Comparison of ENCODE assay signal across 1 cellular context in genomic region chr22:26196657-26197056, GRCh38.
A peak's percentile ranks its signal among the peaks of the same experiment; 100 is the strongest.
TF ChIP-seq lines count a peak whose summit lies in the region.

No MANE protein-coding gene starts in this region.

TF ChIP-seq in HepG2, 621 proteins besides CTCF, POLR2A, EP300 and RAD21 (continued from another document and continues in another):
- TF ChIP-seq ZNF747 (CRISPR knock-in tag; IDR thresholded peaks at IDR 0.05; ENCODE audit: borderline replicate concordance) (no peak), RFX3 (CRISPR knock-in tag; IDR thresholded peaks at IDR 0.05) (peak; percentile 72), FOSL2 (CRISPR knock-in tag; IDR thresholded peaks at IDR 0.05) (peak; percentile 40), MEF2D (CRISPR knock-in tag; IDR thresholded peaks at IDR 0.05) (peak; percentile 85), TFAP4 (IDR thresholded peaks at IDR 0.05; ENCODE audit: borderline replicate concordance, low read depth) (peak; percentile 75; the same call in 1 of the 2 replicates), KDM6A (CRISPR knock-in tag; IDR thresholded peaks at IDR 0.05; ENCODE audit: low read depth) (peak; percentile 23; the same call in 1 of the 2 replicates), CEBPG (CRISPR knock-in tag; IDR thresholded peaks at IDR 0.05) (peak; percentile 82), TCF7 (IDR thresholded peaks at IDR 0.05; ENCODE audit: low read depth) (peak; percentile 43), ZNF782 (CRISPR knock-in tag; IDR thresholded peaks at IDR 0.05; ENCODE audit: borderline replicate concordance) (no peak), MED1 (CRISPR knock-in tag; IDR thresholded peaks at IDR 0.05) (peak; percentile 51; the same call in 1 of the 2 replicates), SOX5 (CRISPR knock-in tag; IDR thresholded peaks at IDR 0.05; ENCODE audit: borderline replicate concordance) (peak; percentile 89), ZNF331 (CRISPR knock-in tag; IDR thresholded peaks at IDR 0.05) (peak; percentile 44; the same call in 1 of the 2 replicates), RXRB (CRISPR knock-in tag; IDR thresholded peaks at IDR 0.05; ENCODE audit: borderline replicate concordance) (peak; percentile 47; the same call in 1 of the 2 replicates), ZSCAN9 (CRISPR knock-in tag; IDR thresholded peaks at IDR 0.05; ENCODE audit: borderline replicate concordance) (0 out of 2 replicates have a peak, but pooled peaks have one; percentile 19), CEBPB (IDR thresholded peaks at IDR 0.05; ENCODE audit: borderline replicate concordance, low read depth, low read length) (peak; percentile 95), ARID5B (CRISPR knock-in tag; IDR thresholded peaks at IDR 0.05) (peak; percentile 82), SP140L (CRISPR knock-in tag; IDR thresholded peaks at IDR 0.05; ENCODE audit: borderline replicate concordance) (no peak), ZNF333 (CRISPR knock-in tag; IDR thresholded peaks at IDR 0.05; ENCODE audit: borderline replicate concordance) (0 out of 2 replicates have a peak, but pooled peaks have one; percentile 54), SMAD9 (CRISPR knock-in tag; IDR thresholded peaks at IDR 0.05) (no peak), RCOR2 (CRISPR knock-in tag; IDR thresholded peaks at IDR 0.05) (no peak), RARA (CRISPR knock-in tag; IDR thresholded peaks at IDR 0.05) (peak; percentile 67), MIER3 (CRISPR knock-in tag; IDR thresholded peaks at IDR 0.05; ENCODE audit: borderline replicate concordance) (peak; percentile 74; the same call in 1 of the 2 replicates), FOXO1 (CRISPR knock-in tag; IDR thresholded peaks at IDR 0.05) (peak; percentile 93), SIX1 (CRISPR knock-in tag; IDR thresholded peaks at IDR 0.05; ENCODE audit: borderline replicate concordance) (0 out of 2 replicates have a peak, but pooled peaks have one; percentile 14), PITX1 (CRISPR knock-in tag; IDR thresholded peaks at IDR 0.05) (peak; percentile 81), BRCA1 (CRISPR knock-in tag; IDR thresholded peaks at IDR 0.05) (no peak), KAT8 (CRISPR knock-in tag; IDR thresholded peaks at IDR 0.05) (peak; percentile 42; the same call in 1 of the 2 replicates), THAP11 (CRISPR knock-in tag; IDR thresholded peaks at IDR 0.05) (0 out of 2 replicates have a peak, but pooled peaks have one; percentile 19), ARNT2 (CRISPR knock-in tag; IDR thresholded peaks at IDR 0.05; ENCODE audit: low read depth) (no peak), ZHX1 (CRISPR knock-in tag; IDR thresholded peaks at IDR 0.05; ENCODE audit: low read depth) (no peak), NCOA2 (CRISPR knock-in tag; IDR thresholded peaks at IDR 0.05) (peak; percentile 81), FOXK2 (IDR thresholded peaks at IDR 0.05) (peak; percentile 85), ZSCAN20 (CRISPR knock-in tag; IDR thresholded peaks at IDR 0.05; ENCODE audit: borderline replicate concordance) (no peak), GATAD2A (CRISPR knock-in tag; IDR thresholded peaks at IDR 0.05) (peak; percentile 73; the same call in 1 of the 2 replicates), ZNF570 (CRISPR knock-in tag; IDR thresholded peaks at IDR 0.05; ENCODE audit: borderline replicate concordance) (no peak), GABPA (IDR thresholded peaks at IDR 0.05; ENCODE audit: low read depth, low read length) (no peak), GABPA (CRISPR knock-in tag; IDR thresholded peaks at IDR 0.05; ENCODE audit: low read depth) (0 out of 2 replicates have a peak, but pooled peaks have one; percentile 14), SOX13 (IDR thresholded peaks at IDR 0.05) (peak; percentile 47; the same call in 1 of the 2 replicates), SOX13 (CRISPR knock-in tag; conservative IDR thresholded peaks at IDR 0.05 in 1 of 2, IDR thresholded peaks at IDR 0.05 in 1 of 2) (peak in 1 of 2 experiments; percentile 91; a peak in 2 of 4 replicates), SMAD3 (CRISPR knock-in tag; IDR thresholded peaks at IDR 0.05) (peak; percentile 87), ISL2 (CRISPR knock-in tag; IDR thresholded peaks at IDR 0.05) (peak; percentile 38; the same call in 1 of the 2 replicates), HNF4G (IDR thresholded peaks at IDR 0.05; ENCODE audit: borderline replicate concordance, low read depth, low read length) (peak; percentile 49; the same call in 1 of the 2 replicates), HNF4G (CRISPR knock-in tag; IDR thresholded peaks at IDR 0.05; ENCODE audit: borderline replicate concordance, low read depth) (0 out of 2 replicates have a peak, but pooled peaks have one; percentile 20), CREM (IDR thresholded peaks at IDR 0.05) (peak; percentile 42; the same call in 1 of the 2 replicates), CREM (CRISPR knock-in tag; IDR thresholded peaks at IDR 0.05) (no peak), NCOR1 (IDR thresholded peaks at IDR 0.05; ENCODE audit: borderline replicate concordance, low read length) (peak; percentile 66; the same call in 1 of the 2 replicates), SRF (IDR thresholded peaks at IDR 0.05; ENCODE audit: low read depth, low read length) (0 out of 2 replicates have a peak, but pooled peaks have one; percentile 16), ZMYM4 (CRISPR knock-in tag; IDR thresholded peaks at IDR 0.05) (peak; percentile 39; the same call in 1 of the 2 replicates)
- TF ChIP-seq, protein P1, sequence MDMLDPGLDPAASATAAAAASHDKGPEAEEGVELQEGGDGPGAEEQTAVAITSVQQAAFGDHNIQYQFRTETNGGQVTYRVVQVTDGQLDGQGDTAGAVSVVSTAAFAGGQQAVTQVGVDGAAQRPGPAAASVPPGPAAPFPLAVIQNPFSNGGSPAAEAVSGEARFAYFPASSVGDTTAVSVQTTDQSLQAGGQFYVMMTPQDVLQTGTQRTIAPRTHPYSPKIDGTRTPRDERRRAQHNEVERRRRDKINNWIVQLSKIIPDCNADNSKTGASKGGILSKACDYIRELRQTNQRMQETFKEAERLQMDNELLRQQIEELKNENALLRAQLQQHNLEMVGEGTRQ (IDR thresholded peaks at IDR 0.05; ENCODE audit: low read depth, low read length): 0 out of 2 replicates have a peak, but pooled peaks have one; percentile 23
- TF ChIP-seq, protein P1 (CRISPR knock-in tag; IDR thresholded peaks at IDR 0.05; ENCODE audit: borderline replicate concordance): no peak; the same call in 1 of the 2 replicates
- TF ChIP-seq, protein P2, sequence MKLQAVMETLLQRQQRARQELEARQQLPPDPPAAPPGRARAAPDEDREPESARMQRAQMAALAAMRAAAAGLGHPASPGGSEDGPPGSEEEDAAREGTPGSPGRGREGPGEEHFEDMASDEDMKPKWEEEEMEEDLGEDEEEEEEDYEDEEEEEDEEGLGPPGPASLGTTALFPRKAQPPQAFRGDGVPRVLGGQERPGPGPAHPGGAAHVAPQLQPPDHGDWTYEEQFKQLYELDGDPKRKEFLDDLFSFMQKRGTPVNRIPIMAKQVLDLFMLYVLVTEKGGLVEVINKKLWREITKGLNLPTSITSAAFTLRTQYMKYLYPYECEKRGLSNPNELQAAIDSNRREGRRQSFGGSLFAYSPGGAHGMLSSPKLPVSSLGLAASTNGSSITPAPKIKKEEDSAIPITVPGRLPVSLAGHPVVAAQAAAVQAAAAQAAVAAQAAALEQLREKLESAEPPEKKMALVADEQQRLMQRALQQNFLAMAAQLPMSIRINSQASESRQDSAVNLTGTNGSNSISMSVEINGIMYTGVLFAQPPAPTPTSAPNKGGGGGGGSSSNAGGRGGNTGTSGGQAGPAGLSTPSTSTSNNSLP (IDR thresholded peaks at IDR 0.05; ENCODE audit: low read depth, low read length): peak; percentile 55; the same call in 1 of the 2 replicates
- TF ChIP-seq, protein P3, sequence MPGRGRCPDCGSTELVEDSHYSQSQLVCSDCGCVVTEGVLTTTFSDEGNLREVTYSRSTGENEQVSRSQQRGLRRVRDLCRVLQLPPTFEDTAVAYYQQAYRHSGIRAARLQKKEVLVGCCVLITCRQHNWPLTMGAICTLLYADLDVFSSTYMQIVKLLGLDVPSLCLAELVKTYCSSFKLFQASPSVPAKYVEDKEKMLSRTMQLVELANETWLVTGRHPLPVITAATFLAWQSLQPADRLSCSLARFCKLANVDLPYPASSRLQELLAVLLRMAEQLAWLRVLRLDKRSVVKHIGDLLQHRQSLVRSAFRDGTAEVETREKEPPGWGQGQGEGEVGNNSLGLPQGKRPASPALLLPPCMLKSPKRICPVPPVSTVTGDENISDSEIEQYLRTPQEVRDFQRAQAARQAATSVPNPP (CRISPR knock-in tag; IDR thresholded peaks at IDR 0.05): no peak
- TF ChIP-seq, protein P4, sequence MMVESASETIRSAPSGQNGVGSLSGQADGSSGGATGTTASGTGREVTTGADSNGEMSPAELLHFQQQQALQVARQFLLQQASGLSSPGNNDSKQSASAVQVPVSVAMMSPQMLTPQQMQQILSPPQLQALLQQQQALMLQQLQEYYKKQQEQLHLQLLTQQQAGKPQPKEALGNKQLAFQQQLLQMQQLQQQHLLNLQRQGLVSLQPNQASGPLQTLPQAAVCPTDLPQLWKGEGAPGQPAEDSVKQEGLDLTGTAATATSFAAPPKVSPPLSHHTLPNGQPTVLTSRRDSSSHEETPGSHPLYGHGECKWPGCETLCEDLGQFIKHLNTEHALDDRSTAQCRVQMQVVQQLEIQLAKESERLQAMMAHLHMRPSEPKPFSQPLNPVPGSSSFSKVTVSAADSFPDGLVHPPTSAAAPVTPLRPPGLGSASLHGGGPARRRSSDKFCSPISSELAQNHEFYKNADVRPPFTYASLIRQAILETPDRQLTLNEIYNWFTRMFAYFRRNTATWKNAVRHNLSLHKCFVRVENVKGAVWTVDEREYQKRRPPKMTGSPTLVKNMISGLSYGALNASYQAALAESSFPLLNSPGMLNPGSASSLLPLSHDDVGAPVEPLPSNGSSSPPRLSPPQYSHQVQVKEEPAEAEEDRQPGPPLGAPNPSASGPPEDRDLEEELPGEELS (CRISPR knock-in tag; IDR thresholded peaks at IDR 0.05): peak; percentile 77
- TF ChIP-seq, protein P5, sequence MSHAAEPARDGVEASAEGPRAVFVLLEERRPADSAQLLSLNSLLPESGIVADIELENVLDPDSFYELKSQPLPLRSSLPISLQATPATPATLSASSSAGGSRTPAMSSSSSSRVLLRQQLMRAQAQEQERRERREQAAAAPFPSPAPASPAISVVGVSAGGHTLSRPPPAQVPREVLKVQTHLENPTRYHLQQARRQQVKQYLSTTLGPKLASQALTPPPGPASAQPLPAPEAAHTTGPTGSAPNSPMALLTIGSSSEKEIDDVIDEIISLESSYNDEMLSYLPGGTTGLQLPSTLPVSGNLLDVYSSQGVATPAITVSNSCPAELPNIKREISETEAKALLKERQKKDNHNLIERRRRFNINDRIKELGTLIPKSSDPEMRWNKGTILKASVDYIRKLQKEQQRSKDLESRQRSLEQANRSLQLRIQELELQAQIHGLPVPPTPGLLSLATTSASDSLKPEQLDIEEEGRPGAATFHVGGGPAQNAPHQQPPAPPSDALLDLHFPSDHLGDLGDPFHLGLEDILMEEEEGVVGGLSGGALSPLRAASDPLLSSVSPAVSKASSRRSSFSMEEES (CRISPR knock-in tag; IDR thresholded peaks at IDR 0.05): peak; percentile 54; the same call in 1 of the 2 replicates
